Comparison of ENCODE assay signal across 23 cellular contexts in genomic region chr3:103002447-103002846, GRCh38.
DNase-seq lines count a peak whose midpoint lies in the region; ATAC-seq, FAIRE-seq and TF ChIP-seq lines count a peak whose summit lies in the region.
"Had no signal": no experiment of that assay in that cellular context is flagged by ENCODE, and none has a peak within 500 bp of the region (broad histone marks: within the 10 kb centered on the region; RNA-seq: fewer than 3 reads in every experiment).

No MANE protein-coding gene starts in this region.

- no peak for FAIRE-seq in RCC 7860 (lab: Jason Lieb, UNC)
- FAIRE-seq: H1 had no signal

- no peaks in the 10 kb centered on the region for H3K36me3 ChIP-seq in SK-N-MC (ENCODE audit: insufficient read depth, low read length)
- H3K36me3 ChIP-seq: breast epithelium, esophagus squamous epithelium, sigmoid colon, thyroid gland had no signal

- H3K27ac ChIP-seq in SK-N-MC (0 out of 2 replicates have a peak overlapping the region, but pooled peaks have one; percentile 11), coronary artery (no peak overlapping the region)
- H3K27ac ChIP-seq: breast epithelium, esophagus squamous epithelium, hepatocyte, sigmoid colon, thyroid gland had no signal

- H3K9me3 ChIP-seq in SK-N-MC (ENCODE audit: low read depth, low read length), result no peaks in the 10 kb centered on the region
- H3K9me3 ChIP-seq: esophagus squamous epithelium, sigmoid colon had no signal

- no peak for TF ChIP-seq CTCF in coronary artery (IDR thresholded peaks at IDR 0.05)

- peak; percentile 13 to 63 (median 17) for DNase-seq in NCI-H1417 (lab: John Stamatoyannopoulos, UW)
- DNase-seq in NCI-H1417 treated with DMSO at 0.1 percent for 48 hours (lab: John Stamatoyannopoulos, UW), result no peak
- peak; percentile 91 for DNase-seq in NCI-H1436 treated with DMSO at 0.1 percent for 48 hours (lab: John Stamatoyannopoulos, UW)
- peak; percentile 18 for DNase-seq in SK-N-MC (ENCODE audit: low read depth, low spot score)
- DNase-seq in skeletal muscle cell (ENCODE audit: low read depth), result peak; percentile 6
- no peak for DNase-seq in RCC 7860 (ENCODE audit: low spot score)
- DNase-seq in coronary artery (ENCODE audit: low spot score), result no peak
- DNase-seq: 8988T; activated CD4-positive, alpha-beta T cell treated with anti-CD3 and anti-CD28 coated beads for 4 hours; activated naive CD4-positive, alpha-beta T cell treated with anti-CD3 and anti-CD28 coated beads, Interleukin-2, amount 50 U/mL, for 16 hours; activated T-cell treated with anti-CD3 and anti-CD28 coated beads for 4 hours; esophagus squamous epithelium; NK-92 treated with Interleukin-12 subunit alpha and Interleukin-12 subunit beta, amount 100 ng/mL, for 24 hours; nucleus accumbens; SHP77 treated with DMSO at 0.1 percent for 48 hours; sigmoid colon; stimulated activated CD4-positive, alpha-beta T cell treated with anti-CD3 and anti-CD28 coated beads, Interleukin-4, amount 100 ng/mL, for 24 hours; T-helper 9 cell; thyroid gland had no signal

- H3K4me3 ChIP-seq in SK-N-MC (no peak overlapping the region), skeletal muscle cell (ENCODE audit: low read depth, low read length) (no peak overlapping the region), coronary artery (no peak overlapping the region)
- H3K4me3 ChIP-seq: breast epithelium, esophagus squamous epithelium, hepatocyte, sigmoid colon, thyroid gland had no signal

- no peak for ATAC-seq in GM21529 (IDR thresholded peaks at IDR 0.05; ENCODE audit: unreplicated experiment)

- no peak overlapping the region for H3K9ac ChIP-seq in SK-N-MC (ENCODE audit: insufficient read length)

Comparison
In these comparisons a context has a peak if more than half of its experiments do, and no peak if none do; other contexts are left out.
1. DNase-seq: peak in NCI-H1417 (3 of 3), NCI-H1436 treated with DMSO at 0.1 percent for 48 hours (single experiment), SK-N-MC (single experiment) and skeletal muscle cell (single experiment); none in NCI-H1417 treated with DMSO at 0.1 percent for 48 hours (single experiment), RCC 7860 (single experiment) and coronary artery (single experiment).